ENCODE assay signal across 29 cellular contexts in genomic region chr1:115136106-115136505, GRCh38. TPM values are rescaled to one million over a fixed set of nuclear protein-coding genes. Genes with fewer than 3 reads are reported as not detected.
DNase-seq lines count a peak whose midpoint lies in the region; ATAC-seq and TF ChIP-seq lines count a peak whose summit lies in the region.
"Had no signal": no experiment of that assay in that cellular context is flagged by ENCODE, and none has a peak within 500 bp of the region (broad histone marks: within the 10 kb centered on the region; RNA-seq: fewer than 3 reads in every experiment).

No MANE protein-coding gene starts in this region.

- intact Hi-C loops in Calu3 (cut with micrococcal nuclease; ENCODE audit: unreplicated experiment) (loop anchor here (5.0 kb wide), 1 partner anchor 461 kb away; no protein-coding TSS in a partner anchor), PC-3 (cut with micrococcal nuclease) (loop anchor here (5.0 kb wide), 2 partner anchors 76 to 411 kb away; no protein-coding TSS in a partner anchor)

- H3K27me3 Mint-ChIP-seq in Calu3 (ENCODE audit: unreplicated experiment) (peaks cover 14% of the 10 kb centered on the region), osteocyte (ENCODE audit: unreplicated experiment) (no peaks in the 10 kb centered on the region)
- H3K27me3 Mint-ChIP-seq in CD8-positive, alpha-beta memory T cell: peaks cover 10 to 39% of the 10 kb centered on the region in 2 donors

- H3K9me2 ChIP-seq in PC-3 (replicated peaks; ENCODE audit: low read length): no peaks in the 10 kb centered on the region

- no peaks in the 10 kb centered on the region for H3K36me3 Mint-ChIP-seq in Calu3 (ENCODE audit: insufficient read depth, unreplicated experiment)
- no peaks in the 10 kb centered on the region for H3K36me3 Mint-ChIP-seq in osteocyte (ENCODE audit: unreplicated experiment)
- no peaks in the 10 kb centered on the region for H3K36me3 Mint-ChIP-seq in CD8-positive, alpha-beta memory T cell
- H3K36me3 Mint-ChIP-seq: activated naive CD4-positive, alpha-beta T cell treated with anti-CD3 and anti-CD28 coated beads, Interleukin-2, amount 50 U/mL, for 72 hours; type B pancreatic cell had no signal

- H3K4me1 ChIP-seq in PC-3 (ENCODE audit: insufficient read depth, low read length): peaks cover 51% of the 10 kb centered on the region
- H3K4me1 ChIP-seq in CD8-positive, alpha-beta memory T cell (ENCODE audit: insufficient read depth, low read length): no peaks in the 10 kb centered on the region
- H3K4me1 ChIP-seq: lower lobe of right lung, pancreas, Peyer's patch had no signal

- no peak overlapping the region for H2AFZ ChIP-seq in PC-3 (ENCODE audit: low read length)

- no TSS peak for BruUV-seq in Calu3 (replicated peaks; lab: Mats Ljungman, UMichigan)
- BruUV-seq in PC-3 (replicated peaks; lab: Mats Ljungman, UMichigan): no TSS peak

- DNase-seq in Calu3 (no peak), PC-3 (peak; percentile 67), coronary artery (ENCODE audit: low spot score) (no peak), osteocyte (ENCODE audit: extremely low spot score, unreplicated experiment) (no peak), HCEC 1CT (no peak), D341Med (ENCODE audit: low spot score) (no peak), foreskin melanocyte (no peak)
- DNase-seq in CD8-positive, alpha-beta memory T cell: no peak
- DNase-seq: activated CD4-positive, alpha-beta memory T cell treated with anti-CD3 and anti-CD28 coated beads, Interleukin-2, amount 10 ng/mL, durations not matched to agents 7 days and 5 days; activated CD4-positive, alpha-beta T cell treated with anti-CD3 and anti-CD28 coated beads for 1 hour; anterior cingulate cortex; COR-L47; DMS79 treated with DMSO at 0.1 percent for 48 hours; dorsolateral prefrontal cortex; kidney glomerular epithelial cell; lower lobe of right lung; NCI-H1048; NCI-H1694 treated with DMSO at 0.1 percent for 48 hours; NCI-H2171; NCI-H526; pancreas; Peyer's patch; stimulated activated CD4-positive, alpha-beta T cell treated with anti-CD3 and anti-CD28 coated beads, Interleukin-2, amount 100 ng/mL, for 24 hours had no signal

- H3K4me2 ChIP-seq in PC-3 (ENCODE audit: low read length): peak overlapping the region; percentile 77

- H3K9me3 ChIP-seq in PC-3 (ENCODE audit: low read length): no peaks in the 10 kb centered on the region
- no peaks in the 10 kb centered on the region for H3K9me3 ChIP-seq in CD8-positive, alpha-beta memory T cell (ENCODE audit: low read length)
- H3K9me3 ChIP-seq: lower lobe of right lung, pancreas, Peyer's patch had no signal

- peak overlapping the region; percentile 83 for H3K27ac ChIP-seq in PC-3 (ENCODE audit: low read length)
- H3K27ac ChIP-seq in coronary artery: peak overlapping the region; percentile 83 to 90
- no peak overlapping the region for H3K27ac ChIP-seq in CD8-positive, alpha-beta memory T cell (ENCODE audit: low read depth, low read length)
- H3K27ac ChIP-seq: dorsolateral prefrontal cortex, lower lobe of right lung, pancreas, Peyer's patch had no signal

- H3K36me3 ChIP-seq in PC-3 (ENCODE audit: low read depth, low read length): no peaks in the 10 kb centered on the region
- H3K36me3 ChIP-seq in CD8-positive, alpha-beta memory T cell (ENCODE audit: insufficient read depth, low read length): no peaks in the 10 kb centered on the region
- H3K36me3 ChIP-seq: lower lobe of right lung, pancreas, Peyer's patch had no signal

- H3K9me3 Mint-ChIP-seq in Calu3 (ENCODE audit: low read depth, unreplicated experiment): no peaks in the 10 kb centered on the region
- no peaks in the 10 kb centered on the region for H3K9me3 Mint-ChIP-seq in osteocyte (ENCODE audit: unreplicated experiment)
- H3K9me3 Mint-ChIP-seq in CD8-positive, alpha-beta memory T cell: no peaks in the 10 kb centered on the region
- H3K9me3 Mint-ChIP-seq: activated CD4-positive, alpha-beta memory T cell treated with anti-CD3 and anti-CD28 coated beads, Interleukin-2, amount 10 ng/mL, durations not matched to agents 7 days and 5 days; activated naive CD4-positive, alpha-beta T cell treated with anti-CD3 and anti-CD28 coated beads, Interleukin-2, amount 50 U/mL, for 72 hours; activated T-helper 2 cell treated with anti-CD3 and anti-CD28 coated beads, Interferon-gamma antibody, Interleukin-2, Interleukin-4, amounts not matched to agents 10 μg/mL and 5 μg/mL and 100 μg/mL, durations not matched to agents 14 hours and 24 hours and 36 hours; central memory CD8-positive, alpha-beta T cell; nephron; T-helper 1 cell treated with Interleukin-12 subunit alpha and Interleukin-12 subunit beta and Interleukin-4 antibody, amounts not matched to agents 30 μg/mL and 1 μg/mL, for 36 hours; type B pancreatic cell had no signal

- peaks cover 15% of the 10 kb centered on the region for H3F3A ChIP-seq in PC-3 (ENCODE audit: low read length, unreplicated experiment)

- H3K79me2 ChIP-seq in PC-3 (ENCODE audit: low read length): no peaks in the 10 kb centered on the region

- H3K4me3 Mint-ChIP-seq in Calu3 (ENCODE audit: low read depth, unreplicated experiment) (no peak overlapping the region), osteocyte (ENCODE audit: unreplicated experiment) (no peak overlapping the region)
- no peak overlapping the region for H3K4me3 Mint-ChIP-seq in CD8-positive, alpha-beta memory T cell
- H3K4me3 Mint-ChIP-seq: activated CD4-positive, alpha-beta memory T cell treated with anti-CD3 and anti-CD28 coated beads, Interleukin-2, amount 10 ng/mL, durations not matched to agents 7 days and 5 days; central memory CD8-positive, alpha-beta T cell; nephron; T-helper 1 cell treated with Interleukin-12 subunit alpha and Interleukin-12 subunit beta and Interleukin-4 antibody, amounts not matched to agents 30 μg/mL and 1 μg/mL, for 36 hours; type B pancreatic cell had no signal

- POLR2A ChIA-PET in PC-3 (lab: Charles Lee; ENCODE audit: unreplicated experiment): no interaction called here
- POLR2A ChIA-PET in CD8-positive, alpha-beta memory T cell (lab: Charles Lee): no interaction called here

- no peaks in the 10 kb centered on the region for H4K20me1 ChIP-seq in PC-3 (ENCODE audit: low read length)

- ATAC-seq in PC-3: peak; percentile 12; the same call in 1 of the 2 replicates
- ATAC-seq: activated naive CD4-positive, alpha-beta T cell treated with anti-CD3 and anti-CD28 coated beads, Interleukin-2, amount 50 U/mL, for 72 hours; pancreas had no signal

- H3K4me1 Mint-ChIP-seq in Calu3 (ENCODE audit: low read depth, unreplicated experiment) (peaks cover 33% of the 10 kb centered on the region), osteocyte (ENCODE audit: unreplicated experiment) (peaks cover 56% of the 10 kb centered on the region)
- peaks cover 3 to 6% (median 5%) of the 10 kb centered on the region in 3 donors for H3K4me1 Mint-ChIP-seq in CD8-positive, alpha-beta memory T cell

- peak overlapping the region; percentile 33; the same call in 1 of the 2 replicates for H3K4me3 ChIP-seq in PC-3 (ENCODE audit: low read length)
- H3K4me3 ChIP-seq in coronary artery: no peak overlapping the region
- no peak overlapping the region for H3K4me3 ChIP-seq in CD8-positive, alpha-beta memory T cell (ENCODE audit: low read length)
- H3K4me3 ChIP-seq: dorsolateral prefrontal cortex, lower lobe of right lung, pancreas, Peyer's patch had no signal

- TF ChIP-seq CTCF in Calu3 (IDR thresholded peaks at IDR 0.05; ENCODE audit: unreplicated experiment): no peak
- no peak for TF ChIP-seq CTCF in PC-3 (conservative IDR thresholded peaks at IDR 0.05; ENCODE audit: low read depth, low read length)
- no peak for TF ChIP-seq CTCF in coronary artery (IDR thresholded peaks at IDR 0.05)
- no peak for TF ChIP-seq CTCF in osteocyte (IDR thresholded peaks at IDR 0.05)

- CTCF ChIA-PET in Calu3 (lab: Charles Lee) (interaction anchor here (1.6 kb wide), 1 partner anchor 327 kb away, joined by 4 read pairs; no protein-coding TSS in a partner anchor), PC-3 (lab: Charles Lee) (interaction anchor here (0.7 kb wide), 2 partner anchors 93 to 327 kb away, joined by 3 read pairs; no protein-coding TSS in a partner anchor)
- CTCF ChIA-PET in CD8-positive, alpha-beta memory T cell (lab: Charles Lee): no interaction called here

- peak overlapping the region; percentile 3 for H3K27ac Mint-ChIP-seq in Calu3 (ENCODE audit: unreplicated experiment)
- H3K27ac Mint-ChIP-seq in osteocyte (ENCODE audit: unreplicated experiment): peak overlapping the region; percentile 94
- H3K27ac Mint-ChIP-seq in CD8-positive, alpha-beta memory T cell: no peak overlapping the region
- H3K27ac Mint-ChIP-seq: activated CD4-positive, alpha-beta memory T cell treated with anti-CD3 and anti-CD28 coated beads, Interleukin-2, amount 10 ng/mL, durations not matched to agents 7 days and 5 days; activated naive CD4-positive, alpha-beta T cell treated with anti-CD3 and anti-CD28 coated beads, Interleukin-2, amount 50 U/mL, for 72 hours; activated T-helper 2 cell treated with anti-CD3 and anti-CD28 coated beads, Interferon-gamma antibody, Interleukin-2, Interleukin-4, amounts not matched to agents 10 μg/mL and 5 μg/mL and 100 μg/mL, durations not matched to agents 14 hours and 24 hours and 36 hours; nephron; T-helper 1 cell treated with Interleukin-12 subunit alpha and Interleukin-12 subunit beta and Interleukin-4 antibody, amounts not matched to agents 30 μg/mL and 1 μg/mL, for 36 hours; type B pancreatic cell had no signal

- H3K9ac ChIP-seq in PC-3 (ENCODE audit: low read length): no peak overlapping the region

- no peaks in the 10 kb centered on the region for H3K27me3 ChIP-seq in PC-3 (ENCODE audit: low read length)
- H3K27me3 ChIP-seq in CD8-positive, alpha-beta memory T cell (ENCODE audit: insufficient read depth, low read length, poor library complexity, severe bottlenecking): no peaks in the 10 kb centered on the region
- H3K27me3 ChIP-seq: pancreas, Peyer's patch had no signal

RNA-seq across cellular contexts. Expression of gene TSPAN2, which starts 46.8 kb away (rescaled TPM):
- 6.0 and 7.7 TPM in 2 replicates for total RNA-seq in Calu3 (2022)
- total RNA-seq in PC-3 (2014; rRNA removed): 1.3 and 1.7 TPM in 2 replicates
- 3.1 and 3.5 TPM in 2 replicates for total RNA-seq in osteocyte
- 1 to 10 TPM; 1.3 to 2.0 TPM for total RNA-seq in CD8-positive, alpha-beta memory T cell
- 7.1 TPM for polyA plus RNA-seq in CD8-positive, alpha-beta memory T cell

Comparison
In these comparisons a context has a peak if more than half of its experiments do, and no peak if none do; other contexts are left out.
1. H3K27ac Mint-ChIP-seq: peak in Calu3 (single experiment) and osteocyte (single experiment); none in CD8-positive, alpha-beta memory T cell (0 of 8).